ENCODE assay signal across 1 cellular context in genomic region chr13:48562296-48563066, GRCh38.
A peak's percentile ranks its signal among the peaks of the same experiment; 100 is the strongest.
TF ChIP-seq lines count a peak whose summit lies in the region.

No MANE protein-coding gene starts in this region.

TF ChIP-seq in GM12878, 131 proteins besides CTCF, POLR2A, EP300 and RAD21 (continued from another document and continues in another):
- peak; percentile 57; the same call in 1 of the 2 replicates for TF ChIP-seq REST (IDR thresholded peaks at IDR 0.05; ENCODE audit: low read depth, low read length)
- no peak for TF ChIP-seq USF1 (IDR thresholded peaks at IDR 0.05; ENCODE audit: borderline replicate concordance, extremely low read length, insufficient read depth, low read depth, low read length)
- no peak for TF ChIP-seq PAX8 (IDR thresholded peaks at IDR 0.05)
- no peak for TF ChIP-seq KDM1A (IDR thresholded peaks at IDR 0.05; ENCODE audit: borderline replicate concordance)
- TF ChIP-seq MYB (IDR thresholded peaks at IDR 0.05; ENCODE audit: borderline replicate concordance, low read depth, low read length): no peak
- TF ChIP-seq ASH2L (IDR thresholded peaks at IDR 0.05; ENCODE audit: borderline replicate concordance, low read depth): no peak
- TF ChIP-seq SMC3 (IDR thresholded peaks at IDR 0.05; ENCODE audit: borderline replicate concordance, low read length): no peak
- no peak for TF ChIP-seq POLR2AphosphoS5 (IDR thresholded peaks at IDR 0.05; ENCODE audit: low read length)
- TF ChIP-seq LARP7 (IDR thresholded peaks at IDR 0.05): no peak
- no peak for TF ChIP-seq SIX5 (IDR thresholded peaks at IDR 0.05; ENCODE audit: low read depth, low read length, severe bottlenecking)
- TF ChIP-seq CEBPZ (IDR thresholded peaks at IDR 0.05; ENCODE audit: low read depth, low read length): no peak
- peak; percentile 96 for TF ChIP-seq SKIL (IDR thresholded peaks at IDR 0.05; ENCODE audit: low read depth, poor library complexity, severe bottlenecking)
- TF ChIP-seq PBX3 (IDR thresholded peaks at IDR 0.05; ENCODE audit: insufficient replicate concordance, low read depth, low read length): no peak
- TF ChIP-seq TBL1XR1 (IDR thresholded peaks at IDR 0.05; ENCODE audit: low read depth, low read length): peak; percentile 100
- TF ChIP-seq BHLHE40 (IDR thresholded peaks at IDR 0.05; ENCODE audit: borderline replicate concordance in 1 of 2, low read depth in 2 of 2, low read length in 1 of 2): peak; percentile 97 to 98
- TF ChIP-seq SMARCA5 (IDR thresholded peaks at IDR 0.05): no peak
- TF ChIP-seq BMI1 (IDR thresholded peaks at IDR 0.05; ENCODE audit: borderline replicate concordance): peak; percentile 69; the same call in 1 of the 2 replicates
- TF ChIP-seq TCF3 (IDR thresholded peaks at IDR 0.05; ENCODE audit: borderline replicate concordance, insufficient read depth, low read depth, low read length): peak; percentile 98
- no peak for TF ChIP-seq IRF3 (IDR thresholded peaks at IDR 0.05)
- no peak for TF ChIP-seq BCLAF1 (IDR thresholded peaks at IDR 0.05)
- TF ChIP-seq BRCA1 (IDR thresholded peaks at IDR 0.05; ENCODE audit: low read depth, low read length): no peak
- no peak for TF ChIP-seq ZBTB33 (IDR thresholded peaks at IDR 0.05)
- TF ChIP-seq CREM (IDR thresholded peaks at IDR 0.05; ENCODE audit: low read depth): peak; percentile 87
- TF ChIP-seq ZNF217 (IDR thresholded peaks at IDR 0.05): peak; percentile 85; the same call in 1 of the 2 replicates
- no peak; the same call in 1 of the 2 replicates for TF ChIP-seq ZSCAN29 (IDR thresholded peaks at IDR 0.05)
- no peak for TF ChIP-seq ELK1 (IDR thresholded peaks at IDR 0.05; ENCODE audit: low read depth, low read length)
- TF ChIP-seq CBX5 (IDR thresholded peaks at IDR 0.05; ENCODE audit: low read depth): peak; percentile 74; the same call in 1 of the 2 replicates
- no peak for TF ChIP-seq SMAD5 (IDR thresholded peaks at IDR 0.05; ENCODE audit: low read depth)
- no peak for TF ChIP-seq ZNF207 (IDR thresholded peaks at IDR 0.05; ENCODE audit: borderline replicate concordance)
- no peak for TF ChIP-seq ZNF687 (IDR thresholded peaks at IDR 0.05)
- TF ChIP-seq IRF4 (IDR thresholded peaks at IDR 0.05; ENCODE audit: low read depth, low read length): peak; percentile 97
- no peak for TF ChIP-seq ATF3 (IDR thresholded peaks at IDR 0.05; ENCODE audit: borderline replicate concordance, extremely low read depth, low read depth, low read length)
